9 cellular contexts compared by ENCODE assay signal in genomic region chr12:105226219-105226618, GRCh38. TPM values are rescaled to one million over a fixed set of nuclear protein-coding genes. Genes with fewer than 3 reads are reported as not detected.
DNase-seq lines count a peak whose midpoint lies in the region; ATAC-seq, FAIRE-seq and TF ChIP-seq lines count a peak whose summit lies in the region.
"Had no signal": no experiment of that assay in that cellular context is flagged by ENCODE, and none has a peak within 500 bp of the region (broad histone marks: within the 10 kb centered on the region; RNA-seq: fewer than 3 reads in every experiment).

No MANE protein-coding gene starts in this region.

- H3K27me3 ChIP-seq in BLaER1 treated with 17β-estradiol and CSF1 and Interleukin-3, amounts not matched to agents 10 nM and 100 nM = no peaks in the 10 kb centered on the region
- H3K27me3 ChIP-seq in gastrocnemius medialis = no peaks in the 10 kb centered on the region
- H3K27me3 ChIP-seq in CD4-positive, alpha-beta memory T cell (ENCODE audit: insufficient read depth, low read length) = no peaks in the 10 kb centered on the region

- H3K4me3 ChIP-seq in BLaER1 treated with 17β-estradiol and CSF1 and Interleukin-3, amounts not matched to agents 10 nM and 100 nM = peak overlapping the region in 1 of 10 experiments; percentile 3; a peak in 1 of 20 replicates
- H3K4me3 ChIP-seq in gastrocnemius medialis = no peak overlapping the region
- H3K4me3 ChIP-seq in CD4-positive, alpha-beta memory T cell (ENCODE audit: low read length in 2 of 2) = no peak overlapping the region

- in situ Hi-C loops in gastrocnemius medialis (cut with MboI; ENCODE audit: low sequenced_read_pairs in 4 of 4) = no loop called here

- intact Hi-C loops in activated CD8-positive, alpha-beta T cell treated with anti-CD3 and anti-CD28 coated beads for 36 hours (cut with micrococcal nuclease) = no loop called here
- intact Hi-C loops in cardiac septum (cut with DNase I) (no loop called here), gastrocnemius medialis (cut with DNase I; ENCODE audit: low total_unique reads) (loop anchor here (10.0 kb wide), 1 partner anchor 1441 kb away; no protein-coding TSS in a partner anchor)
- intact Hi-C loops in CD4-positive, alpha-beta memory T cell (cut with micrococcal nuclease) = no loop called here

- peaks cover 30% of the 10 kb centered on the region for H3K36me3 Mint-ChIP-seq in activated CD8-positive, alpha-beta T cell treated with anti-CD3 and anti-CD28 coated beads for 36 hours (ENCODE audit: low read depth)
- peaks cover 52 to 74% of the 10 kb centered on the region in 2 donors for H3K36me3 Mint-ChIP-seq in CD4-positive, alpha-beta memory T cell

- no peaks in the 10 kb centered on the region for H3K27me3 Mint-ChIP-seq in activated CD8-positive, alpha-beta T cell treated with anti-CD3 and anti-CD28 coated beads for 36 hours
- no peaks in the 10 kb centered on the region for H3K27me3 Mint-ChIP-seq in CD4-positive, alpha-beta memory T cell

- H3K36me3 ChIP-seq in BLaER1 treated with 17β-estradiol and CSF1 and Interleukin-3, amounts not matched to agents 10 nM and 100 nM = peaks cover 26 to 70% (median 53%) of the 10 kb centered on the region in 11 experiments
- peaks cover 0 to 45% of the 10 kb centered on the region in 2 donors for H3K36me3 ChIP-seq in gastrocnemius medialis
- H3K36me3 ChIP-seq in CD4-positive, alpha-beta memory T cell (ENCODE audit: insufficient read depth, low read length) = peaks cover 22% of the 10 kb centered on the region

- H3K4me3 Mint-ChIP-seq in activated CD8-positive, alpha-beta T cell treated with anti-CD3 and anti-CD28 coated beads for 36 hours = peak overlapping the region; percentile 30
- H3K4me3 Mint-ChIP-seq in CD4-positive, alpha-beta memory T cell = peak overlapping the region in 4 of 8 donors; percentile 13 to 51 (median 19)

- TF ChIP-seq CTCF in activated CD8-positive, alpha-beta T cell treated with anti-CD3 and anti-CD28 coated beads for 36 hours (IDR thresholded peaks at IDR 0.05) = no peak
- no peak for TF ChIP-seq CTCF in gastrocnemius medialis (IDR thresholded peaks at IDR 0.05 in 4 of 5, conservative IDR thresholded peaks at IDR 0.05 in 1 of 5)

- no peak overlapping the region for H3K27ac Mint-ChIP-seq in activated CD8-positive, alpha-beta T cell treated with anti-CD3 and anti-CD28 coated beads for 36 hours
- H3K27ac Mint-ChIP-seq in CD4-positive, alpha-beta memory T cell = peak overlapping the region in 1 of 7 donors; percentile 72

- peak; percentile 53 for DNase-seq in activated CD8-positive, alpha-beta T cell treated with anti-CD3 and anti-CD28 coated beads for 36 hours
- DNase-seq in cardiac septum (ENCODE audit: low spot score) (peak; percentile 85), gastrocnemius medialis (peak; percentile 72 to 74), RCC 7860 (ENCODE audit: low spot score) (no peak), retina (no peak)
- no peak for DNase-seq in CD4-positive, alpha-beta memory T cell

- peaks cover 0 to 28% (median 11%) of the 10 kb centered on the region in 11 experiments; a peak in 8 of 22 replicates for H4K20me1 ChIP-seq in BLaER1 treated with 17β-estradiol and CSF1 and Interleukin-3, amounts not matched to agents 10 nM and 100 nM

- CTCF ChIA-PET in activated CD8-positive, alpha-beta T cell treated with anti-CD3 and anti-CD28 coated beads for 36 hours (lab: Charles Lee) = interaction anchor here (1.2 kb wide), 1 partner anchor 158 kb away, joined by 3 read pairs; no protein-coding TSS in a partner anchor
- CTCF ChIA-PET in CD4-positive, alpha-beta memory T cell (lab: Charles Lee; ENCODE audit: partially characterized antibody) = interaction anchor here (1.3 to 1.6 kb wide), 2 partner anchors 9 to 10 kb away, joined by 3 to 4 read pairs; partner anchors contain the start of gene APPL2

- H3K27ac ChIP-seq in BLaER1 treated with 17β-estradiol and CSF1 and Interleukin-3, amounts not matched to agents 10 nM and 100 nM = peak overlapping the region in 3 of 11 experiments; percentile 45 to 69 (median 58); a peak in 6 of 22 replicates
- H3K27ac ChIP-seq in gastrocnemius medialis = peak overlapping the region; percentile 42 to 75 (median 47)
- no peak overlapping the region for H3K27ac ChIP-seq in CD4-positive, alpha-beta memory T cell (ENCODE audit: low read depth, low read length)

- H3K9ac ChIP-seq in BLaER1 treated with 17β-estradiol and CSF1 and Interleukin-3, amounts not matched to agents 10 nM and 100 nM = peak overlapping the region in 3 of 11 experiments; percentile 38 to 63 (median 42); a peak in 4 of 22 replicates

- ATAC-seq in HG02678 (IDR thresholded peaks at IDR 0.05; ENCODE audit: unreplicated experiment) (peak; percentile 66), gastrocnemius medialis (peak; percentile 93 to 96)
- peak; percentile 73 for ATAC-seq in activated CD8-positive, alpha-beta T cell treated with anti-CD3 and anti-CD28 coated beads for 36 hours

- POLR2A ChIA-PET in activated CD8-positive, alpha-beta T cell treated with anti-CD3 and anti-CD28 coated beads for 36 hours (lab: Charles Lee) = interaction anchor here (1.5 kb wide), 1 partner anchor 21 kb away, joined by 4 read pairs; no protein-coding TSS in a partner anchor
- POLR2A ChIA-PET in CD4-positive, alpha-beta memory T cell (lab: Charles Lee; ENCODE audit: partially characterized antibody) = interaction anchor here (2.2 kb wide), 1 partner anchor 9 kb away, joined by 9 read pairs; the partner anchor contains the start of gene APPL2

- TF ChIP-seq POLR2A in gastrocnemius medialis (IDR thresholded peaks at IDR 0.05) = peak in 1 of 2 donors; percentile 23

- H3K4me1 Mint-ChIP-seq in activated CD8-positive, alpha-beta T cell treated with anti-CD3 and anti-CD28 coated beads for 36 hours (ENCODE audit: low read depth) = peaks cover 58% of the 10 kb centered on the region
- H3K4me1 Mint-ChIP-seq in CD4-positive, alpha-beta memory T cell = peaks cover 19 to 48% (median 31%) of the 10 kb centered on the region in 4 donors

- FAIRE-seq in RCC 7860 (lab: Jason Lieb, UNC) = no peak
- FAIRE-seq: bronchial epithelial cell had no signal

- no peaks in the 10 kb centered on the region for H3K9me3 Mint-ChIP-seq in activated CD8-positive, alpha-beta T cell treated with anti-CD3 and anti-CD28 coated beads for 36 hours
- no peaks in the 10 kb centered on the region for H3K9me3 Mint-ChIP-seq in CD4-positive, alpha-beta memory T cell

- H3K9me3 ChIP-seq in BLaER1 treated with 17β-estradiol and CSF1 and Interleukin-3, amounts not matched to agents 10 nM and 100 nM (replicated peaks in 1 of 11) = no peaks in the 10 kb centered on the region
- H3K9me3 ChIP-seq in gastrocnemius medialis = no peaks in the 10 kb centered on the region
- H3K9me3 ChIP-seq in CD4-positive, alpha-beta memory T cell (ENCODE audit: control insufficient read depth in 1 of 2, low read length in 2 of 2) = no peaks in the 10 kb centered on the region

- peak overlapping the region in 10 of 11 experiments; percentile 5 to 90 (median 30); a peak in 20 of 22 replicates for H3K4me2 ChIP-seq in BLaER1 treated with 17β-estradiol and CSF1 and Interleukin-3, amounts not matched to agents 10 nM and 100 nM

- H3K4me1 ChIP-seq in BLaER1 treated with 17β-estradiol and CSF1 and Interleukin-3, amounts not matched to agents 10 nM and 100 nM = peaks cover 25 to 97% (median 37%) of the 10 kb centered on the region in 10 experiments
- peaks cover 36 to 37% of the 10 kb centered on the region in 2 donors for H3K4me1 ChIP-seq in gastrocnemius medialis
- no peaks in the 10 kb centered on the region for H3K4me1 ChIP-seq in CD4-positive, alpha-beta memory T cell (ENCODE audit: insufficient read depth, low read length)

RNA-seq across cellular contexts. Expression of gene APPL2, which starts 9.8 kb away (rescaled TPM):
- total RNA-seq in activated CD8-positive, alpha-beta T cell treated with anti-CD3 and anti-CD28 coated beads for 36 hours = 10 to 100 TPM; 14.5 to 15.8 TPM
- total RNA-seq in cardiac septum = 15.6 TPM
- 10 to 100 TPM; 12.8 to 24.3 (median 19.8) TPM for total RNA-seq in gastrocnemius medialis
- total RNA-seq in CD4-positive, alpha-beta memory T cell = 10 to 100 TPM; 56.0 to 61.0 TPM
- polyA plus RNA-seq in CD4-positive, alpha-beta memory T cell = 10 to 100 TPM in 1 of 2 donors, 1 to 10 TPM in 1; 8.8 to 15.1 TPM

Comparison
In these comparisons a context has a peak if more than half of its experiments do, and no peak if none do; other contexts are left out.
1. DNase-seq: peak in activated CD8-positive, alpha-beta T cell treated with anti-CD3 and anti-CD28 coated beads for 36 hours (single experiment), cardiac septum (single experiment) and gastrocnemius medialis (2 of 2); none in RCC 7860 (single experiment), CD4-positive, alpha-beta memory T cell (0 of 5) and retina (single experiment).
2. Peak in every context shown above with its lines, with median percentiles within 50 percentile points of each other: ATAC-seq.